10 cellular contexts compared by ENCODE assay signal in the genomic region with DNA sequence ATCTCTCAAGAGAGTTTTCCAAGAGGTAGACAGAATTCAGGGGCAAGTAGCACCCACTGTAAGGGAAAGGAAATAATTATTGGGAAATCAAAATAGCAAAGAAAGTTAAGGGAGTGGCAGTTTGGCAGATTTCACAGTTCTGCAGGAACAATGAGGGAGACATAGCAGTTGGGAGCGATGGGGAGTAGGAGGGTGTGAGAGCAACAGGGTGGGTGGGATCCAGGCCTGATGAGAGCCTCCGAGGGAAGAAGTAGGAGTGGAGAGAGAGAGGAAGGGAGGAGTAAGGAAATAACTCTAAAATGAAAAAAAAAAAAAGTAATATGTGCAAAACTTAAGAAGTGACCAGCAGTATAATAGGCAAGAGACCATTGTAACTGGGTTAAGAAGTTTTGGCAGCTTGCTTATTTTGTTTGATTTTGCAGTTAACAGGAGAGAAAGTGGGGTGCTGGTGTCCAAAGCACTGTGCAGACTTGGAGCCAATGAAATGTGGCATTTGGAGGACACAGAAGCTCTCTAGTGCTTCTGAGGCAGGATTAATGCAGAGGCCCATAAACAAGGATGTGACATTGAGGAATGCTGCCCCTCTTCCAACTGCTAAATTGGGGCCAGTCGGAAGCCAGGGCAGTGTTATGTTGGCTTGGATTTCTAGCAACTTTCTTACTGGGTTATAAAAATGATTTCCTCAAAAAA. TPM values are rescaled to one million over a fixed set of nuclear protein-coding genes. Genes with fewer than 3 reads are reported as not detected.
DNase-seq lines count a peak whose midpoint lies in the region; ATAC-seq and TF ChIP-seq lines count a peak whose summit lies in the region.
"Had no signal": no experiment of that assay in that cellular context is flagged by ENCODE, and none has a peak within 500 bp of the region (broad histone marks: within the 10 kb centered on the region; RNA-seq: fewer than 3 reads in every experiment).

No MANE protein-coding gene starts in this region.

- H3K4me1 ChIP-seq in BLaER1 treated with 17β-estradiol and CSF1 and Interleukin-3, amounts not matched to agents 10 nM and 100 nM, result peaks cover 26 to 100% (median 36%) of the 10 kb centered on the region in 10 experiments
- H3K4me1 ChIP-seq in HEK293 (ENCODE audit: control insufficient read depth, insufficient read depth, low read length) (peaks cover 6% of the 10 kb centered on the region), ascending aorta (peaks cover 4 to 41% of the 10 kb centered on the region in 2 donors), neural progenitor cell (no peaks in the 10 kb centered on the region)

- H3K27ac ChIP-seq in BLaER1 treated with 17β-estradiol and CSF1 and Interleukin-3, amounts not matched to agents 10 nM and 100 nM, result peak overlapping the region in 7 of 11 experiments; percentile 13 to 66 (median 33); a peak in 9 of 22 replicates
- no peak overlapping the region for H3K27ac ChIP-seq in HEK293 (ENCODE audit: extremely low read depth, low read depth, low read length)
- peak overlapping the region; percentile 48 to 76 for H3K27ac ChIP-seq in ascending aorta
- no peak overlapping the region for H3K27ac ChIP-seq in neural progenitor cell

- 0 out of 22 replicates have a peak overlapping the region, but pooled peaks of 1 of the 11 experiments have one; percentile 9 for H3K9ac ChIP-seq in BLaER1 treated with 17β-estradiol and CSF1 and Interleukin-3, amounts not matched to agents 10 nM and 100 nM
- no peak overlapping the region for H3K9ac ChIP-seq in neural progenitor cell

- POLR2A ChIA-PET in HEK293 (lab: Yijun Ruan, JAX), result no interaction called here

- H3K79me2 ChIP-seq in neural progenitor cell (ENCODE audit: low read depth), result no peaks in the 10 kb centered on the region

- no peak for ATAC-seq in natural killer cell
- no peak for ATAC-seq in HG03139 (IDR thresholded peaks at IDR 0.05; ENCODE audit: unreplicated experiment)

- peaks cover 22 to 71% (median 44%) of the 10 kb centered on the region in 11 experiments; a peak in 20 of 22 replicates for H3K36me3 ChIP-seq in BLaER1 treated with 17β-estradiol and CSF1 and Interleukin-3, amounts not matched to agents 10 nM and 100 nM
- H3K36me3 ChIP-seq in HEK293 (ENCODE audit: control insufficient read depth in 2 of 2, insufficient read depth in 1 of 2, low read length in 2 of 2) (no peaks in the 10 kb centered on the region), ascending aorta (no peaks in the 10 kb centered on the region), neural progenitor cell (no peaks in the 10 kb centered on the region)

- peaks cover 0 to 38% (median 21%) of the 10 kb centered on the region in 11 experiments; a peak in 14 of 22 replicates for H3K9me3 ChIP-seq in BLaER1 treated with 17β-estradiol and CSF1 and Interleukin-3, amounts not matched to agents 10 nM and 100 nM (replicated peaks in 1 of 11)
- no peaks in the 10 kb centered on the region for H3K9me3 ChIP-seq in HEK293 (ENCODE audit: control insufficient read depth, insufficient read depth, low read depth, low read length)
- no peaks in the 10 kb centered on the region for H3K9me3 ChIP-seq in ascending aorta
- H3K9me3 ChIP-seq in neural progenitor cell (ENCODE audit: low read depth), result no peaks in the 10 kb centered on the region

- TF ChIP-seq CTCF in HEK293 (tag by site-specific recombination; IDR thresholded peaks at IDR 0.05) (no peak), ascending aorta (IDR thresholded peaks at IDR 0.05) (no peak), natural killer cell (IDR thresholded peaks at IDR 0.05) (no peak), neural progenitor cell (IDR thresholded peaks at IDR 0.05) (no peak)

- H3K36me3 Mint-ChIP-seq in natural killer cell (no peaks in the 10 kb centered on the region), neural progenitor cell (no peaks in the 10 kb centered on the region)

- peaks cover 76 to 83% of the 10 kb centered on the region in 2 donors for H3K4me1 Mint-ChIP-seq in natural killer cell
- peaks cover 3% of the 10 kb centered on the region for H3K4me1 Mint-ChIP-seq in neural progenitor cell

- no peak for DNase-seq in ascending aorta (ENCODE audit: low spot score in 2 of 2)
- DNase-seq in natural killer cell, result no peak
- no peak for DNase-seq in activated gamma-delta T cell (lab: John Stamatoyannopoulos, UW)
- no peak for DNase-seq in central memory CD4-positive, alpha-beta T cell
- no peak for DNase-seq in neural progenitor cell (ENCODE audit: low spot score)
- DNase-seq: hippocampal formation, T1000 had no signal

- no peak overlapping the region for H2AFZ ChIP-seq in neural progenitor cell (replicated peaks)

- no peaks in the 10 kb centered on the region for H3F3A ChIP-seq in neural progenitor cell (ENCODE audit: low read depth)

- peak overlapping the region; percentile 84 to 91 for H3K27ac Mint-ChIP-seq in natural killer cell
- no peak overlapping the region for H3K27ac Mint-ChIP-seq in neural progenitor cell

- no peak overlapping the region for H3K4me3 ChIP-seq in BLaER1 treated with 17β-estradiol and CSF1 and Interleukin-3, amounts not matched to agents 10 nM and 100 nM
- H3K4me3 ChIP-seq in HEK293 (ENCODE audit: low read depth, low read length) (no peak overlapping the region), ascending aorta (no peak overlapping the region), neural progenitor cell (no peak overlapping the region)

- intact Hi-C loops in ascending aorta (cut with DNase I), result no loop called here
- intact Hi-C loops in natural killer cell (cut with micrococcal nuclease), result no loop called here

- H3K9me3 Mint-ChIP-seq in natural killer cell (no peaks in the 10 kb centered on the region), neural progenitor cell (no peaks in the 10 kb centered on the region)

- CTCF ChIA-PET in HEK293 (lab: Yijun Ruan, JAX), result interaction anchor here (0.5 to 0.9 kb wide), 2 partner anchors 32 to 69 kb away, joined by 3 to 6 read pairs; no protein-coding TSS in a partner anchor

- H3K27me3 Mint-ChIP-seq in natural killer cell (ENCODE audit: low read depth in 2 of 2), result no peaks in the 10 kb centered on the region
- H3K27me3 Mint-ChIP-seq in neural progenitor cell (ENCODE audit: insufficient read depth, low read depth), result no peaks in the 10 kb centered on the region

- H3K4me3 Mint-ChIP-seq in natural killer cell (no peak overlapping the region), neural progenitor cell (no peak overlapping the region)

- H3K4me2 ChIP-seq in BLaER1 treated with 17β-estradiol and CSF1 and Interleukin-3, amounts not matched to agents 10 nM and 100 nM, result peak overlapping the region; percentile 45 to 91 (median 59); a peak in 19 of 22 replicates
- H3K4me2 ChIP-seq in neural progenitor cell, result no peak overlapping the region

- peaks cover 0 to 100% (median 10%) of the 10 kb centered on the region in 11 experiments; a peak in 11 of 22 replicates for H4K20me1 ChIP-seq in BLaER1 treated with 17β-estradiol and CSF1 and Interleukin-3, amounts not matched to agents 10 nM and 100 nM
- no peaks in the 10 kb centered on the region for H4K20me1 ChIP-seq in neural progenitor cell (ENCODE audit: low read depth)

- no peaks in the 10 kb centered on the region for H3K27me3 ChIP-seq in BLaER1 treated with 17β-estradiol and CSF1 and Interleukin-3, amounts not matched to agents 10 nM and 100 nM
- H3K27me3 ChIP-seq in ascending aorta (no peaks in the 10 kb centered on the region), neural progenitor cell (no peaks in the 10 kb centered on the region)

TF ChIP-seq in HEK293, 187 proteins besides CTCF, POLR2A, EP300 and RAD21 (continues in another document):
- TF ChIP-seq ZNF501 (tag by site-specific recombination; IDR thresholded peaks at IDR 0.05) (no peak), ZBTB8A (tag by site-specific recombination; IDR thresholded peaks at IDR 0.05) (no peak), ZNF302 (tag by site-specific recombination; IDR thresholded peaks at IDR 0.05; ENCODE audit: low read depth) (no peak), ZNF24 (tag by site-specific recombination; IDR thresholded peaks at IDR 0.05) (no peak), ZNF76 (tag by site-specific recombination; IDR thresholded peaks at IDR 0.05; ENCODE audit: borderline replicate concordance, low read depth) (no peak), ZFHX2 (tag by site-specific recombination; conservative IDR thresholded peaks at IDR 0.05) (peak; percentile 69), SCRT1 (tag by site-specific recombination; IDR thresholded peaks at IDR 0.05; ENCODE audit: borderline replicate concordance) (no peak), EGR2 (tag by site-specific recombination; IDR thresholded peaks at IDR 0.05; ENCODE audit: low read depth) (peak; percentile 77)
- TF ChIP-seq, protein P1, sequence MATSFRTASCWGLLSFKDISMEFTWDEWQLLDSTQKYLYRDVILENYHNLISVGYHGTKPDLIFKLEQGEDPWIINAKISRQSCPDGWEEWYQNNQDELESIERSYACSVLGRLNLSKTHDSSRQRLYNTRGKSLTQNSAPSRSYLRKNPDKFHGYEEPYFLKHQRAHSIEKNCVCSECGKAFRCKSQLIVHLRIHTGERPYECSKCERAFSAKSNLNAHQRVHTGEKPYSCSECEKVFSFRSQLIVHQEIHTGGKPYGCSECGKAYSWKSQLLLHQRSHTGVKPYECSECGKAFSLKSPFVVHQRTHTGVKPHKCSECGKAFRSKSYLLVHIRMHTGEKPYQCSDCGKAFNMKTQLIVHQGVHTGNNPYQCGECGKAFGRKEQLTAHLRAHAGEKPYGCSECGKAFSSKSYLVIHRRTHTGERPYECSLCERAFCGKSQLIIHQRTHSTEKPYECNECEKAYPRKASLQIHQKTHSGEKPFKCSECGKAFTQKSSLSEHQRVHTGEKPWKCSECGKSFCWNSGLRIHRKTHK (tag by site-specific recombination; IDR thresholded peaks at IDR 0.05), result no peak
- TF ChIP-seq, protein P2, sequence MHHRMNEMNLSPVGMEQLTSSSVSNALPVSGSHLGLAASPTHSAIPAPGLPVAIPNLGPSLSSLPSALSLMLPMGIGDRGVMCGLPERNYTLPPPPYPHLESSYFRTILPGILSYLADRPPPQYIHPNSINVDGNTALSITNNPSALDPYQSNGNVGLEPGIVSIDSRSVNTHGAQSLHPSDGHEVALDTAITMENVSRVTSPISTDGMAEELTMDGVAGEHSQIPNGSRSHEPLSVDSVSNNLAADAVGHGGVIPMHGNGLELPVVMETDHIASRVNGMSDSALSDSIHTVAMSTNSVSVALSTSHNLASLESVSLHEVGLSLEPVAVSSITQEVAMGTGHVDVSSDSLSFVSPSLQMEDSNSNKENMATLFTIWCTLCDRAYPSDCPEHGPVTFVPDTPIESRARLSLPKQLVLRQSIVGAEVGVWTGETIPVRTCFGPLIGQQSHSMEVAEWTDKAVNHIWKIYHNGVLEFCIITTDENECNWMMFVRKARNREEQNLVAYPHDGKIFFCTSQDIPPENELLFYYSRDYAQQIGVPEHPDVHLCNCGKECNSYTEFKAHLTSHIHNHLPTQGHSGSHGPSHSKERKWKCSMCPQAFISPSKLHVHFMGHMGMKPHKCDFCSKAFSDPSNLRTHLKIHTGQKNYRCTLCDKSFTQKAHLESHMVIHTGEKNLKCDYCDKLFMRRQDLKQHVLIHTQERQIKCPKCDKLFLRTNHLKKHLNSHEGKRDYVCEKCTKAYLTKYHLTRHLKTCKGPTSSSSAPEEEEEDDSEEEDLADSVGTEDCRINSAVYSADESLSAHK (tag by site-specific recombination; IDR thresholded peaks at IDR 0.05), result no peak

RNA-seq across cellular contexts. Expression of a gene that starts 10.2 kb away (rescaled TPM):
- total RNA-seq in ascending aorta (3.5 TPM), natural killer cell (10 to 100 TPM; 47.6 to 87.5 (median 76.3) TPM), neural progenitor cell (ENCODE audit: low replicate concordance) (35.6 and 40.6 TPM in 2 replicates)

Comparison
In these comparisons a context has a peak if more than half of its experiments do, and no peak if none do; other contexts are left out.
1. H3K27ac ChIP-seq: peak in BLaER1 treated with 17β-estradiol and CSF1 and Interleukin-3, amounts not matched to agents 10 nM and 100 nM (7 of 11) and ascending aorta (2 of 2); none in HEK293 (single experiment) and neural progenitor cell (single experiment).